In the genomic region with DNA sequence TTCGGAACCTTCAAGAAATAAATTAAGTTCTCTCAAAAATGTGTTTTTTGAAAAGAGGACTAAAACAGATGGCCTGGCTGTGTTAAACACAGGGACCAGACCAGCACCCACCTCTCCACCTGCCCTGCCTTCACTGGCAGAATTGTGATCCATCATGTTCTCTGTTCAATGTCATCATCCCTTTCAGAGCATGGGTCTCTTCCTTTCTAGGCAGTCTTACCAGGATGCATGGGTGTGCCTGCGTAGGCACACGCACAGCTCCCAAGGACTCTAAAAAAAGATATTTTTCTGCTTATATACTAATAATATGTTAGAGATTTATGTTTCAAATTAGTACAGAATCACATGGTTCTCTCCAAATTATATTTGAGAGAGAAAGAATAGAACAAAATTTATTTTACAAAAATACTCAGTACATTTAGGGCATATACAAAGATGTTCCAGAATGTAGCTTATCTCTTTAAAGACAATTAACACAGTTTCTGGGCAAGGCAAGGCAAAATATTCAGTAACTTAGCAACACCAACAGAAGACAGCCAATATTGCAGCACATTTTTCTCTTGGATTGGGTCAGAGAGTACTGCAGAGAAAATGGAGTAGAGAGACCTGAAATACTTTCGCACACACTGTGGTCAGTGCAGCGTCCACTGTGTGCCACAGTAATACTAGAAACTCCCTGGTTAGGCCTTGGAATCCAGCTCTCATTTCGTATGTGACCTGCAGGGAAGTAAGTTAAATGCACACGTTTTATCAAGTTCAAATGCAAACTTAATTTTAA, we compare ENCODE assay signal across 15 cellular contexts. TPM values are rescaled to one million over a fixed set of nuclear protein-coding genes. Genes with fewer than 3 reads are reported as not detected.
DNase-seq lines count a peak whose midpoint lies in the region; ATAC-seq and TF ChIP-seq lines count a peak whose summit lies in the region.
"Had no signal": no experiment of that assay in that cellular context is flagged by ENCODE, and none has a peak within 500 bp of the region (broad histone marks: within the 10 kb centered on the region; RNA-seq: fewer than 3 reads in every experiment).

No MANE protein-coding gene starts in this region.

- no peak overlapping the region for H3K4me3 ChIP-seq in ascending aorta
- no peak overlapping the region for H3K4me3 ChIP-seq in left ventricle myocardium inferior
- no peak overlapping the region for H3K4me3 ChIP-seq in WERI-Rb-1 (ENCODE audit: low read depth, low read length)
- H3K4me3 ChIP-seq: SJSA1 had no signal

- H3K4me1 ChIP-seq in ascending aorta (peaks cover 9 to 61% of the 10 kb centered on the region in 2 donors), left ventricle myocardium inferior (peaks cover 50% of the 10 kb centered on the region)

- no peaks in the 10 kb centered on the region for H3K27me3 ChIP-seq in ascending aorta
- peaks cover 5% of the 10 kb centered on the region for H3K27me3 ChIP-seq in left ventricle myocardium inferior (ENCODE audit: low read depth)
- H3K27me3 ChIP-seq in WERI-Rb-1 (ENCODE audit: insufficient read depth, low read depth, severe bottlenecking): no peaks in the 10 kb centered on the region
- H3K27me3 ChIP-seq: SJSA1 had no signal

- H3K27ac Mint-ChIP-seq in activated naive CD4-positive, alpha-beta T cell treated with anti-CD3 and anti-CD28 coated beads, Interleukin-2, amount 10 ng/mL, durations not matched to agents 7 days and 5 days: no peak overlapping the region
- H3K27ac Mint-ChIP-seq in stimulated activated effector memory CD8-positive, alpha-beta T cell treated with anti-CD3 and anti-CD28 coated beads, Interleukin-12 subunit alpha, Interleukin-12 subunit beta, amount 100 ng/mL, for 72 hours: no peak overlapping the region
- H3K27ac Mint-ChIP-seq: endodermal cell had no signal

- CTCF ChIA-PET in activated naive CD4-positive, alpha-beta T cell treated with anti-CD3 and anti-CD28 coated beads, Interleukin-2, amount 10 ng/mL, durations not matched to agents 7 days and 5 days (lab: Charles Lee): no interaction called here

- H3K9me3 ChIP-seq in ascending aorta (no peaks in the 10 kb centered on the region), left ventricle myocardium inferior (replicated peaks) (no peaks in the 10 kb centered on the region), WERI-Rb-1 (ENCODE audit: severe bottlenecking) (no peaks in the 10 kb centered on the region)
- H3K9me3 ChIP-seq: SJSA1 had no signal

- intact Hi-C loops in ascending aorta (cut with DNase I): no loop called here
- intact Hi-C loops in left ventricle myocardium inferior (cut with micrococcal nuclease): no loop called here
- intact Hi-C loops in sciatic nerve (cut with DNase I): no loop called here

- DNase-seq in AG20443 (ENCODE audit: low spot score) (peak; percentile 58), ascending aorta (ENCODE audit: low spot score in 2 of 2) (no peak), left ventricle myocardium inferior (no peak), sciatic nerve (ENCODE audit: low spot score) (no peak), WERI-Rb-1 (no peak), T-helper 1 cell (no peak)
- no peak for DNase-seq in activated naive CD4-positive, alpha-beta T cell treated with anti-CD3 and anti-CD28 coated beads, Interleukin-2, amount 10 ng/mL, durations not matched to agents 7 days and 5 days
- DNase-seq in stimulated activated effector memory CD8-positive, alpha-beta T cell treated with anti-CD3 and anti-CD28 coated beads, Interleukin-12 subunit alpha, Interleukin-12 subunit beta, amount 100 ng/mL, for 72 hours (ENCODE audit: low spot score in 2 of 2): no peak
- DNase-seq: activated CD4-positive, CD25-positive, alpha-beta regulatory T cell; DMS79; endodermal cell; H7; NCI-H1105 treated with DMSO at 0.1 percent for 48 hours; NCI-H69 had no signal

- peak overlapping the region; percentile 43 to 76 for H3K27ac ChIP-seq in ascending aorta
- H3K27ac ChIP-seq in left ventricle myocardium inferior (replicated peaks): peak overlapping the region; percentile 83
- no peak overlapping the region for H3K27ac ChIP-seq in WERI-Rb-1

- no peak overlapping the region for H3K4me3 Mint-ChIP-seq in activated naive CD4-positive, alpha-beta T cell treated with anti-CD3 and anti-CD28 coated beads, Interleukin-2, amount 10 ng/mL, durations not matched to agents 7 days and 5 days
- H3K4me3 Mint-ChIP-seq in stimulated activated effector memory CD8-positive, alpha-beta T cell treated with anti-CD3 and anti-CD28 coated beads, Interleukin-12 subunit alpha, Interleukin-12 subunit beta, amount 100 ng/mL, for 72 hours: no peak overlapping the region
- H3K4me3 Mint-ChIP-seq: endodermal cell had no signal

- H3K27me3 Mint-ChIP-seq in activated naive CD4-positive, alpha-beta T cell treated with anti-CD3 and anti-CD28 coated beads, Interleukin-2, amount 10 ng/mL, durations not matched to agents 7 days and 5 days: peaks cover 7% of the 10 kb centered on the region

- ATAC-seq in sciatic nerve: peak; percentile 59
- no peak for ATAC-seq in stimulated activated effector memory CD8-positive, alpha-beta T cell treated with anti-CD3 and anti-CD28 coated beads, Interleukin-12 subunit alpha, Interleukin-12 subunit beta, amount 100 ng/mL, for 72 hours

- H3K36me3 Mint-ChIP-seq in activated naive CD4-positive, alpha-beta T cell treated with anti-CD3 and anti-CD28 coated beads, Interleukin-2, amount 10 ng/mL, durations not matched to agents 7 days and 5 days: no peaks in the 10 kb centered on the region
- H3K36me3 Mint-ChIP-seq in stimulated activated effector memory CD8-positive, alpha-beta T cell treated with anti-CD3 and anti-CD28 coated beads, Interleukin-12 subunit alpha, Interleukin-12 subunit beta, amount 100 ng/mL, for 72 hours: no peaks in the 10 kb centered on the region

- no peaks in the 10 kb centered on the region for H3K9me3 Mint-ChIP-seq in activated naive CD4-positive, alpha-beta T cell treated with anti-CD3 and anti-CD28 coated beads, Interleukin-2, amount 10 ng/mL, durations not matched to agents 7 days and 5 days
- H3K9me3 Mint-ChIP-seq in stimulated activated effector memory CD8-positive, alpha-beta T cell treated with anti-CD3 and anti-CD28 coated beads, Interleukin-12 subunit alpha, Interleukin-12 subunit beta, amount 100 ng/mL, for 72 hours: no peaks in the 10 kb centered on the region
- H3K9me3 Mint-ChIP-seq: endodermal cell had no signal

- no peaks in the 10 kb centered on the region for H3K36me3 ChIP-seq in ascending aorta
- no peaks in the 10 kb centered on the region for H3K36me3 ChIP-seq in left ventricle myocardium inferior
- H3K36me3 ChIP-seq in WERI-Rb-1: no peaks in the 10 kb centered on the region

- peaks cover 9% of the 10 kb centered on the region for H3K4me1 Mint-ChIP-seq in activated naive CD4-positive, alpha-beta T cell treated with anti-CD3 and anti-CD28 coated beads, Interleukin-2, amount 10 ng/mL, durations not matched to agents 7 days and 5 days
- peaks cover 21% of the 10 kb centered on the region for H3K4me1 Mint-ChIP-seq in stimulated activated effector memory CD8-positive, alpha-beta T cell treated with anti-CD3 and anti-CD28 coated beads, Interleukin-12 subunit alpha, Interleukin-12 subunit beta, amount 100 ng/mL, for 72 hours

- TF ChIP-seq CTCF in ascending aorta (IDR thresholded peaks at IDR 0.05) (no peak), left ventricle myocardium inferior (IDR thresholded peaks at IDR 0.05; ENCODE audit: borderline replicate concordance) (no peak), WERI-Rb-1 (IDR thresholded peaks at IDR 0.05; ENCODE audit: low read depth, low read length) (no peak)

RNA-seq across cellular contexts. Expression of gene EGFR, which starts 52.8 kb away (rescaled TPM):
- total RNA-seq in ascending aorta: 33.8 TPM
- total RNA-seq in left ventricle myocardium inferior: 6.1 TPM
- 125 TPM for total RNA-seq in sciatic nerve
